ENCODE assay signal across 7 cellular contexts in the genomic region with DNA sequence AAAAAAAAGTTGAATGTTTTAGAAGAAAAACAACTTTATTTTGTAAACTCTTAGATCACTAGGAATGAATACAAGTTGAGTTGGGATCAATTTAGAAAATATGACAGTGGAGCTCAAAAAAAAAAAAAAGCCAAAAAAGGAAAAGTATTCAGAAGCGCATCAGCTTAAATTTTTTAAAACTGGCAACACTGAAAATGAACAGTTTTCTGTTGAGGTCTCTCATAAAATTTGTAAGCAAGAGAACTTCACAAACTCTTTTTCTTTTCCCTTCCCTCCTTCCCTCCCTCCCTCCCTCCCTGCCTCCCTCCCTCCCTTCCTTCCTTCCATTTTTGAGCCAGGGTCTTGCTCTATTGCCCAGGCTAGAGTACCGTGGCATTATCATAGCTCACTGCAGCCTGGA.
"Had no signal": no experiment of that assay in that cellular context is flagged by ENCODE, and none has a peak within 500 bp of the region (broad histone marks: within the 10 kb centered on the region; RNA-seq: fewer than 3 reads in every experiment).

No MANE protein-coding gene starts in this region.

- H3K9ac ChIP-seq: GM23248 had no signal

- H3K27ac ChIP-seq: GM23248 had no signal

- FAIRE-seq: H54, HTR-8/SVneo had no signal

- H3K4me3 ChIP-seq: GM23248 had no signal

- DNase-seq: GM23248, GOT3, H9, HCEC 1CT, KG1 had no signal

- H2AFZ ChIP-seq: GM23248 had no signal
